ENCODE assay signal across 11 cellular contexts in genomic region chr14:35944847-35945246, GRCh38.
DNase-seq lines count a peak whose midpoint lies in the region; ATAC-seq and TF ChIP-seq lines count a peak whose summit lies in the region.
"Had no signal": no experiment of that assay in that cellular context is flagged by ENCODE, and none has a peak within 500 bp of the region (broad histone marks: within the 10 kb centered on the region; RNA-seq: fewer than 3 reads in every experiment).

No MANE protein-coding gene starts in this region.

- no peak for ATAC-seq in HG03025 (IDR thresholded peaks at IDR 0.05; ENCODE audit: low FRiP score, unreplicated experiment)

- H3K4me3 Mint-ChIP-seq in endodermal cell = no peak overlapping the region

- H3K27me3 ChIP-seq in endodermal cell (ENCODE audit: control insufficient read depth, insufficient read depth, low read length, poor library complexity, severe bottlenecking) = peaks cover 7% of the 10 kb centered on the region
- H3K27me3 ChIP-seq: esophagus squamous epithelium had no signal

- no peaks in the 10 kb centered on the region for H3K36me3 ChIP-seq in endodermal cell (ENCODE audit: control insufficient read depth, insufficient read depth, low read length)
- H3K36me3 ChIP-seq: esophagus squamous epithelium had no signal

- peak; percentile 64 for TF ChIP-seq CTCF in GM12873 (IDR thresholded peaks at IDR 0.05; ENCODE audit: insufficient read depth, low read depth, low read length, missing control alignments)
- TF ChIP-seq CTCF in endodermal cell (conservative IDR thresholded peaks at IDR 0.05) = peak; percentile 74

- DNase-seq in ACHN (peak; percentile 22), NCI-H2029 (lab: John Stamatoyannopoulos, UW) (peak; percentile 98), endodermal cell (peak; percentile 86), GF-D8 (lab: John Stamatoyannopoulos, UW) (no peak), UCSD-AML1 (lab: John Stamatoyannopoulos, UW; ENCODE audit: unreplicated experiment) (no peak), NCI-H2227 (lab: John Stamatoyannopoulos, UW; ENCODE audit: unreplicated experiment) (no peak)
- DNase-seq: esophagus squamous epithelium; stimulated activated naive CD4-positive, alpha-beta T cell had no signal

- WGBS in endodermal cell (ENCODE audit: insufficient coverage in 1 of 2, insufficient read length in 1 of 2), 2 experiments = 68 to 93% methylated on average over 3 to 5 of the region's 5 CpGs

- no peaks in the 10 kb centered on the region for H3K9me3 ChIP-seq in endodermal cell (ENCODE audit: control insufficient read depth, low read length)
- H3K9me3 ChIP-seq: esophagus squamous epithelium had no signal

- H3K27ac Mint-ChIP-seq in endodermal cell = no peak overlapping the region

- H3K27me3 Mint-ChIP-seq in endodermal cell (ENCODE audit: insufficient read depth) = peaks cover 5% of the 10 kb centered on the region

- H3K9ac ChIP-seq in endodermal cell (ENCODE audit: extremely low read depth, low read length, poor library complexity, severe bottlenecking) = no peak overlapping the region

- peaks cover 1% of the 10 kb centered on the region for H3K4me1 ChIP-seq in endodermal cell (ENCODE audit: control insufficient read depth, insufficient read depth, low read length)
- H3K4me1 ChIP-seq: esophagus squamous epithelium had no signal

- H3K4me1 Mint-ChIP-seq in endodermal cell = peaks cover under 1% of the 10 kb centered on the region

- no peak overlapping the region for H3K4me3 ChIP-seq in endodermal cell (ENCODE audit: low read length)
- H3K4me3 ChIP-seq: esophagus squamous epithelium had no signal

- H3K9me3 Mint-ChIP-seq in endodermal cell = no peaks in the 10 kb centered on the region

- in situ Hi-C loops in ACHN (cut with HindIII; ENCODE audit: low pct_ligation_motif_present, low pct_unique_long_range_greater_than_20kb, low sequenced_read_pairs) = no loop called here

- H3K36me3 Mint-ChIP-seq in endodermal cell (ENCODE audit: low read depth) = no peaks in the 10 kb centered on the region

- no peak overlapping the region for H3K27ac ChIP-seq in endodermal cell (ENCODE audit: low read depth, low read length)
- H3K27ac ChIP-seq: esophagus squamous epithelium, HL-60 had no signal

Comparison
In these comparisons a context has a peak if more than half of its experiments do, and no peak if none do; other contexts are left out.
1. DNase-seq: peak in ACHN (single experiment), NCI-H2029 (single experiment) and endodermal cell (single experiment); none in GF-D8 (single experiment), UCSD-AML1 (single experiment) and NCI-H2227 (single experiment).